9 cellular contexts compared by ENCODE assay signal in the genomic region with DNA sequence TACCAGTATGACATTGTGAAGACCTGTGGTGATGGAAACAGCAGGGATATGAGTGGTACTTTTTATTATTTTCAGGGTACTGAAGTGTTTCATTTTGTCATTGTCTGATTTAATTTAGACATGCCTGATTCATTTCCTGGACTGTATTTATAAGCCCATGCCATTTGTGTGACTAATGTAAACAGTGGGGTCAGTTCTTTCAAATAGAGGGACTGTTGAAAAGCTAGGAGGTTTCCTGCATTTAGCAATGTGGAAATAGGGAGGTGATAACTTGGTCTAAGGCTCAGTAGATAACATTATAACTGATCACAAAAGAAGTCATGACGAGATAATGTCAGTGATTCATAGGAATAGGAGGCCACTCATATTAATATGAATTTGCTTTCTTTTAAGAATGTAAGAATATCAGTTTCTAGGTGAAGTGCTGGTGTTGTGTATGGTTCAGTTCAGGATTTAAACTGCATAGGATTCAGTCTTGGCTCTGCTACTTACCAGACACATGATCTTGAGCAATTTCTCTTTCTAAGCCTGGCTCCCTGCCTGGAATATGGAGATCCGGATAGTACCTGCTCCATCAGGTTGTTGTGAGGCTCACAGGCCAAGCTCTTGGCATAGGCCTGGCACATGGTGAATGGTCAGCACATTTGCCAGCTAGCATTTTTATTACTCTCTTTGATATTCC. TPM values are rescaled to one million over a fixed set of nuclear protein-coding genes. Genes with fewer than 3 reads are reported as not detected.
A peak's percentile ranks its signal among the peaks of the same experiment; 100 is the strongest.
DNase-seq lines count a peak whose midpoint lies in the region; ATAC-seq and TF ChIP-seq lines count a peak whose summit lies in the region.
"Had no signal": no experiment of that assay in that cellular context is flagged by ENCODE, and none has a peak within 500 bp of the region (broad histone marks: within the 10 kb centered on the region; RNA-seq: fewer than 3 reads in every experiment).

No MANE protein-coding gene starts in this region.

- no peak for TF ChIP-seq CTCF in AG04449 (IDR thresholded peaks at IDR 0.05; ENCODE audit: insufficient read depth, low read length, missing control alignments)
- no peak for TF ChIP-seq CTCF in body of pancreas (IDR thresholded peaks at IDR 0.05)
- TF ChIP-seq CTCF in right lobe of liver (IDR thresholded peaks at IDR 0.05) = no peak

- H2BK15ac ChIP-seq in mesendoderm (replicated peaks; ENCODE audit: low read depth) = no peak overlapping the region

- H3K4me3 ChIP-seq in AG04449 (ENCODE audit: low read depth, low read length) = no peak overlapping the region
- H3K4me3 ChIP-seq in body of pancreas = no peak overlapping the region
- H3K4me3 ChIP-seq in right lobe of liver = no peak overlapping the region
- H3K4me3 ChIP-seq in mesendoderm (ENCODE audit: low read length) = no peak overlapping the region
- H3K4me3 ChIP-seq: K562 had no signal

- H3K4ac ChIP-seq in mesendoderm (ENCODE audit: low read depth, low read length) = no peak overlapping the region

- H3K18ac ChIP-seq in mesendoderm (ENCODE audit: low read length) = no peak overlapping the region

- H3K27ac ChIP-seq in body of pancreas (no peak overlapping the region), right lobe of liver (peak overlapping the region in 1 of 3 donors; percentile 2), mesendoderm (ENCODE audit: low read depth, low read length) (no peak overlapping the region)

- H3K9ac ChIP-seq in mesendoderm (ENCODE audit: low read length) = no peak overlapping the region

- H3K79me1 ChIP-seq in mesendoderm (ENCODE audit: low read length) = no peaks in the 10 kb centered on the region

- H3K27me3 ChIP-seq in body of pancreas (no peaks in the 10 kb centered on the region), right lobe of liver (no peaks in the 10 kb centered on the region), mesendoderm (ENCODE audit: insufficient read depth, low read length, poor library complexity) (no peaks in the 10 kb centered on the region)

- H3K4me2 ChIP-seq in mesendoderm (ENCODE audit: low read length) = no peak overlapping the region

- no peaks in the 10 kb centered on the region for H3K4me1 ChIP-seq in body of pancreas
- no peaks in the 10 kb centered on the region for H3K4me1 ChIP-seq in right lobe of liver
- no peaks in the 10 kb centered on the region for H3K4me1 ChIP-seq in mesendoderm (ENCODE audit: control insufficient read depth, low read depth, low read length)

- H2AK5ac ChIP-seq in mesendoderm (ENCODE audit: low read length) = no peak overlapping the region

- peak; percentile 27 for ATAC-seq in body of pancreas
- peak; percentile 64 to 98 (median 82) for ATAC-seq in right lobe of liver
- ATAC-seq in GM19467 (IDR thresholded peaks at IDR 0.05; ENCODE audit: unreplicated experiment) = no peak
- ATAC-seq: K562 had no signal

- no peak overlapping the region for H2BK5ac ChIP-seq in mesendoderm (ENCODE audit: low read length)

- intact Hi-C loops in body of pancreas (cut with DNase I) = no loop called here
- intact Hi-C loops in right lobe of liver (cut with DNase I) = no loop called here

- H3K9me3 ChIP-seq in body of pancreas (no peaks in the 10 kb centered on the region), right lobe of liver (no peaks in the 10 kb centered on the region)

- POLR2A ChIA-PET in AG04449 (lab: Yijun Ruan, JAX) = interaction anchor here (0.6 kb wide), 1 partner anchor 1386 kb away, joined by 3 read pairs; no protein-coding TSS in a partner anchor

- no peak overlapping the region for H2BK120ac ChIP-seq in mesendoderm (ENCODE audit: low read depth, low read length)

- no peak overlapping the region for H3K23ac ChIP-seq in mesendoderm (ENCODE audit: low read length)

- peaks cover 7% of the 10 kb centered on the region for H3K79me2 ChIP-seq in mesendoderm (ENCODE audit: control insufficient read depth, insufficient read depth, low read length)

- no peak overlapping the region for H4K5ac ChIP-seq in mesendoderm (ENCODE audit: low read length)

- WGBS in body of pancreas, 2 donors = 31 to 51% methylated on average over 2 of the region's 2 CpGs
- 40% methylated on average over 2 of the region's 2 CpGs for WGBS in right lobe of liver (ENCODE audit: insufficient coverage, low coverage, low lambda C conversion rate, missing lambda C conversion rate)
- WGBS in mesendoderm (ENCODE audit: extremely low coverage, insufficient coverage, low lambda C conversion rate) = no CpG with 5 or more reads among the region's 2 CpGs

- TF ChIP-seq POLR2A in body of pancreas (IDR thresholded peaks at IDR 0.05) (no peak), right lobe of liver (IDR thresholded peaks at IDR 0.05) (no peak)

- no peak overlapping the region for H3K56ac ChIP-seq in mesendoderm (ENCODE audit: low read length)

- no peak overlapping the region for H4K8ac ChIP-seq in mesendoderm (ENCODE audit: low read depth, low read length)

- DNase-seq in AG04449 (ENCODE audit: low read depth, low spot score) (peak; percentile 17), HS-5 (ENCODE audit: low read depth) (peak; percentile 94), body of pancreas (peak in 2 of 4 donors; percentile 17 to 19), right lobe of liver (peak in 2 of 3 donors; percentile 37 to 78), mesendoderm (no peak), NCI-H345 (lab: John Stamatoyannopoulos, UW) (no peak), NCI-H774 (lab: John Stamatoyannopoulos, UW) (no peak)

- H3K36me3 ChIP-seq in body of pancreas (replicated peaks in 1 of 2; ENCODE audit: insufficient read depth in 1 of 2, low read depth in 2 of 2) (no peaks in the 10 kb centered on the region), right lobe of liver (no peaks in the 10 kb centered on the region), mesendoderm (ENCODE audit: control insufficient read depth, insufficient read depth, low read length) (no peaks in the 10 kb centered on the region)

- CTCF ChIA-PET in AG04449 (lab: Yijun Ruan, JAX) = no interaction called here

RNA-seq across cellular contexts. Expression of gene RASGRF2, which starts 7.5 kb away (rescaled TPM):
- total RNA-seq in body of pancreas (1 to 10 TPM; 1.6 to 3.6 TPM), right lobe of liver (under 1 TPM; 0.20 to 0.61 (median 0.36) TPM)
- 12.4 TPM for polyA plus RNA-seq in mesendoderm (2013, experiment 1 of 2)
- 13.5 TPM for polyA plus RNA-seq in mesendoderm (2013, experiment 2 of 2)

Comparison
In these comparisons a context has a peak if more than half of its experiments do, and no peak if none do; other contexts are left out.
1. DNase-seq: peak in AG04449 (single experiment), HS-5 (single experiment) and right lobe of liver (2 of 3); none in mesendoderm (single experiment), NCI-H345 (single experiment) and NCI-H774 (single experiment).